1 cellular context compared by ENCODE assay signal in genomic region chr19:57613941-57614743, GRCh38.
TF ChIP-seq lines count a peak whose summit lies in the region.

Gene ZNF134 (plus strand): TSS chr19:57614242. CDS start chr19:57619469, 5,227 bp downstream.

TF ChIP-seq in HepG2, 621 proteins besides CTCF, POLR2A, EP300 and RAD21 (continued from another document and continues in another):
- TF ChIP-seq ETV5 (CRISPR knock-in tag; IDR thresholded peaks at IDR 0.05; ENCODE audit: borderline replicate concordance) (peak; percentile 14; the same call in 1 of the 2 replicates), ZNF800 (CRISPR knock-in tag; IDR thresholded peaks at IDR 0.05) (0 out of 2 replicates have a peak, but pooled peaks have one; percentile 37), ZEB1 (IDR thresholded peaks at IDR 0.05; ENCODE audit: insufficient replicate concordance, low read depth) (no peak), ZNF501 (CRISPR knock-in tag; IDR thresholded peaks at IDR 0.05) (peak; percentile 85), ZNF350 (CRISPR knock-in tag; IDR thresholded peaks at IDR 0.05; ENCODE audit: borderline replicate concordance, low read depth) (peak; percentile 71; the same call in 1 of the 2 replicates), MTF2 (CRISPR knock-in tag; IDR thresholded peaks at IDR 0.05; ENCODE audit: borderline replicate concordance) (peak; percentile 66; the same call in 1 of the 2 replicates), ZNF766 (CRISPR knock-in tag; IDR thresholded peaks at IDR 0.05; ENCODE audit: borderline replicate concordance) (0 out of 2 replicates have a peak, but pooled peaks have one; percentile 54), RXRB (CRISPR knock-in tag; IDR thresholded peaks at IDR 0.05; ENCODE audit: borderline replicate concordance) (peak; percentile 17; the same call in 1 of the 2 replicates), SMAD3 (CRISPR knock-in tag; IDR thresholded peaks at IDR 0.05) (peak; percentile 60; the same call in 1 of the 2 replicates), MIER2 (CRISPR knock-in tag; IDR thresholded peaks at IDR 0.05) (no peak), E2F2 (CRISPR knock-in tag; IDR thresholded peaks at IDR 0.05; ENCODE audit: borderline replicate concordance) (peak; percentile 51; the same call in 1 of the 2 replicates), ZNF263 (CRISPR knock-in tag; IDR thresholded peaks at IDR 0.05) (peak; percentile 50; the same call in 1 of the 2 replicates), ZFP1 (CRISPR knock-in tag; IDR thresholded peaks at IDR 0.05) (no peak), TBX3 (IDR thresholded peaks at IDR 0.05; ENCODE audit: borderline replicate concordance) (no peak), ZNF354B (CRISPR knock-in tag; IDR thresholded peaks at IDR 0.05) (peak; percentile 45; the same call in 1 of the 2 replicates), ZNF143 (CRISPR knock-in tag; IDR thresholded peaks at IDR 0.05) (peak; percentile 94), ZSCAN25 (CRISPR knock-in tag; IDR thresholded peaks at IDR 0.05) (peak; percentile 60), POLR2G (IDR thresholded peaks at IDR 0.05; ENCODE audit: low read depth, low read length) (peak; percentile 80), ZBTB46 (CRISPR knock-in tag; IDR thresholded peaks at IDR 0.05; ENCODE audit: borderline replicate concordance) (peak; percentile 51; the same call in 1 of the 2 replicates), BCL6 (CRISPR knock-in tag; IDR thresholded peaks at IDR 0.05) (0 out of 2 replicates have a peak, but pooled peaks have one; percentile 30), NCOA1 (CRISPR knock-in tag; IDR thresholded peaks at IDR 0.05) (0 out of 2 replicates have a peak, but pooled peaks have one; percentile 54), ZNF768 (CRISPR knock-in tag; IDR thresholded peaks at IDR 0.05) (peak; percentile 54; the same call in 1 of the 2 replicates), BRF2 (CRISPR knock-in tag; IDR thresholded peaks at IDR 0.05) (peak; percentile 47; the same call in 1 of the 2 replicates), HOXA5 (CRISPR knock-in tag; IDR thresholded peaks at IDR 0.05) (0 out of 2 replicates have a peak, but pooled peaks have one; percentile 65), ZNF3 (CRISPR knock-in tag; IDR thresholded peaks at IDR 0.05) (no peak), ZNF816 (CRISPR knock-in tag; IDR thresholded peaks at IDR 0.05; ENCODE audit: borderline replicate concordance) (peak; percentile 48; the same call in 1 of the 2 replicates), ZNF343 (CRISPR knock-in tag; IDR thresholded peaks at IDR 0.05) (peak; percentile 87; the same call in 1 of the 2 replicates), ZMYM4 (CRISPR knock-in tag; IDR thresholded peaks at IDR 0.05) (peak; percentile 54), NKX3-1 (CRISPR knock-in tag; IDR thresholded peaks at IDR 0.05) (peak; percentile 74; the same call in 1 of the 2 replicates), ARNT2 (CRISPR knock-in tag; IDR thresholded peaks at IDR 0.05; ENCODE audit: low read depth) (peak; percentile 73; the same call in 1 of the 2 replicates), ZNF430 (CRISPR knock-in tag; IDR thresholded peaks at IDR 0.05) (peak; percentile 42; the same call in 1 of the 2 replicates), EED (CRISPR knock-in tag; IDR thresholded peaks at IDR 0.05) (peak; percentile 89), ZNF878 (CRISPR knock-in tag; IDR thresholded peaks at IDR 0.05) (no peak), CHCHD3 (CRISPR knock-in tag; IDR thresholded peaks at IDR 0.05) (0 out of 2 replicates have a peak, but pooled peaks have one; percentile 26), ARNTL (CRISPR knock-in tag; IDR thresholded peaks at IDR 0.05) (0 out of 2 replicates have a peak, but pooled peaks have one; percentile 24), CBX5 (CRISPR knock-in tag; IDR thresholded peaks at IDR 0.05; ENCODE audit: borderline replicate concordance) (no peak), ATF1 (CRISPR knock-in tag; IDR thresholded peaks at IDR 0.05) (no peak), HNRNPLL (IDR thresholded peaks at IDR 0.05; ENCODE audit: low read depth, low read length, poor library complexity, severe bottlenecking) (peak; percentile 52), KDM5B (CRISPR knock-in tag; IDR thresholded peaks at IDR 0.05; ENCODE audit: borderline replicate concordance) (peak; percentile 47; the same call in 1 of the 2 replicates), ARNT (IDR thresholded peaks at IDR 0.05) (no peak), ZNF780A (CRISPR knock-in tag; IDR thresholded peaks at IDR 0.05) (no peak), GMEB1 (CRISPR knock-in tag; IDR thresholded peaks at IDR 0.05; ENCODE audit: borderline replicate concordance) (peak; percentile 92), ZNF724P (CRISPR knock-in tag; IDR thresholded peaks at IDR 0.05; ENCODE audit: borderline replicate concordance) (peak; percentile 73; the same call in 1 of the 2 replicates), POGK (CRISPR knock-in tag; conservative IDR thresholded peaks at IDR 0.05) (peak; percentile 67; the same call in 1 of the 2 replicates), TOPORS (CRISPR knock-in tag; IDR thresholded peaks at IDR 0.05) (peak; percentile 73), ESRRA (CRISPR knock-in tag; IDR thresholded peaks at IDR 0.05; ENCODE audit: low read depth) (peak; percentile 37; the same call in 1 of the 2 replicates), NR2C2 (CRISPR knock-in tag; IDR thresholded peaks at IDR 0.05; ENCODE audit: borderline replicate concordance) (peak; percentile 71), KDM3A (CRISPR knock-in tag; IDR thresholded peaks at IDR 0.05; ENCODE audit: low read depth) (0 out of 2 replicates have a peak, but pooled peaks have one; percentile 44), FOXA3 (CRISPR knock-in tag; IDR thresholded peaks at IDR 0.05) (peak; percentile 23; the same call in 1 of the 2 replicates), MED13 (CRISPR knock-in tag; IDR thresholded peaks at IDR 0.05) (peak; percentile 69; the same call in 1 of the 2 replicates), ZFY (CRISPR knock-in tag; IDR thresholded peaks at IDR 0.05) (peak; percentile 75), TFDP2 (CRISPR knock-in tag; IDR thresholded peaks at IDR 0.05) (peak; percentile 61; the same call in 1 of the 2 replicates), ZNF598 (CRISPR knock-in tag; IDR thresholded peaks at IDR 0.05; ENCODE audit: borderline replicate concordance) (peak; percentile 89), ZNF337 (CRISPR knock-in tag; IDR thresholded peaks at IDR 0.05; ENCODE audit: borderline replicate concordance, low read depth) (no peak), NR3C1 (CRISPR knock-in tag; IDR thresholded peaks at IDR 0.05) (no peak), HIVEP1 (CRISPR knock-in tag; IDR thresholded peaks at IDR 0.05) (peak; percentile 61; the same call in 1 of the 2 replicates), DNMT1 (CRISPR knock-in tag; IDR thresholded peaks at IDR 0.05) (0 out of 2 replicates have a peak, but pooled peaks have one; percentile 72), POGZ (CRISPR knock-in tag; IDR thresholded peaks at IDR 0.05) (peak; percentile 66), TBX2 (CRISPR knock-in tag; IDR thresholded peaks at IDR 0.05; ENCODE audit: borderline replicate concordance) (peak; percentile 85), KLF6 (CRISPR knock-in tag; IDR thresholded peaks at IDR 0.05) (0 out of 2 replicates have a peak, but pooled peaks have one; percentile 30), ISL2 (CRISPR knock-in tag; IDR thresholded peaks at IDR 0.05) (peak; percentile 52; the same call in 1 of the 2 replicates), ZNF264 (CRISPR knock-in tag; IDR thresholded peaks at IDR 0.05) (0 out of 2 replicates have a peak, but pooled peaks have one; percentile 33), RNF2 (conservative IDR thresholded peaks at IDR 0.05; ENCODE audit: low read depth) (no peak), ZNF317 (CRISPR knock-in tag; IDR thresholded peaks at IDR 0.05) (no peak)
- TF ChIP-seq, protein P1, sequence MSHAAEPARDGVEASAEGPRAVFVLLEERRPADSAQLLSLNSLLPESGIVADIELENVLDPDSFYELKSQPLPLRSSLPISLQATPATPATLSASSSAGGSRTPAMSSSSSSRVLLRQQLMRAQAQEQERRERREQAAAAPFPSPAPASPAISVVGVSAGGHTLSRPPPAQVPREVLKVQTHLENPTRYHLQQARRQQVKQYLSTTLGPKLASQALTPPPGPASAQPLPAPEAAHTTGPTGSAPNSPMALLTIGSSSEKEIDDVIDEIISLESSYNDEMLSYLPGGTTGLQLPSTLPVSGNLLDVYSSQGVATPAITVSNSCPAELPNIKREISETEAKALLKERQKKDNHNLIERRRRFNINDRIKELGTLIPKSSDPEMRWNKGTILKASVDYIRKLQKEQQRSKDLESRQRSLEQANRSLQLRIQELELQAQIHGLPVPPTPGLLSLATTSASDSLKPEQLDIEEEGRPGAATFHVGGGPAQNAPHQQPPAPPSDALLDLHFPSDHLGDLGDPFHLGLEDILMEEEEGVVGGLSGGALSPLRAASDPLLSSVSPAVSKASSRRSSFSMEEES (CRISPR knock-in tag; IDR thresholded peaks at IDR 0.05), result 0 out of 2 replicates have a peak, but pooled peaks have one; percentile 21
